ENCODE assay signal across 20 cellular contexts in the genomic region with DNA sequence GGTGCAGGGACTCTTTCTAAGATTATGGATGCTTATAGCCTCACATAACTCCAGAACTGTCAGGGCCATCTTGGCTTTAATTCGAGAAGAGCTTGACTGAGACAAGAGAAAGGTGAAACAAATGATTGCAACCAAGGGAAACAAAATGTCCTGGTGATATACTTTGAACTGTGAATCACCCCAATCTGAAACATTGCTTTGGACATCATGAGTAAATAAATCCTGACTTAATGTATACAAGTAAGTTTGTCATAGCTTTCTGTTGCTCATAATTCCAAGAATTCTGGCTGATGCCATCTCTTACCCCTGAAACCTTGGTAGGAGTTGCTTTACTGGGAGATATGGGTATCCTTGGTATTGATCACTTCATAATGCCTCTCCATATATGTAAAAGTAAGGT.
"Had no signal": no experiment of that assay in that cellular context is flagged by ENCODE, and none has a peak within 500 bp of the region (broad histone marks: within the 10 kb centered on the region; RNA-seq: fewer than 3 reads in every experiment).

No MANE protein-coding gene starts in this region.

- H3K4me3 ChIP-seq: K562 had no signal

- H3K36me3 Mint-ChIP-seq: IgD-negative memory B cell had no signal

- H3K4me3 Mint-ChIP-seq: IgD-negative memory B cell had no signal

- H3K9ac ChIP-seq: KMS-11 had no signal

- H3K4me2 ChIP-seq: KMS-11 had no signal

- DNase-seq: Kasumi-1, MM.1S, NCI-H1092 treated with DMSO at 0.1 percent for 48 hours, NCI-H1436, NCI-H187, NCI-H2029, NCI-H2081 treated with DMSO at 0.1 percent for 48 hours, NCI-H2171, NCI-H226, NCI-H446, NCI-H510A, NCI-H524 treated with DMSO at 0.1 percent for 48 hours, NCI-H69, NCI-H774, SHP77 had no signal

- H3K27ac ChIP-seq: KMS-11, RWPE1 had no signal

- ATAC-seq: K562, SK-N-SH treated with all-trans-retinoic acid at 6 μM for 48 hours had no signal
